Comparison of ENCODE assay signal across 15 cellular contexts in genomic region chr1:204478166-204478899, GRCh38. TPM values are rescaled to one million over a fixed set of nuclear protein-coding genes. Genes with fewer than 3 reads are reported as not detected.
DNase-seq lines count a peak whose midpoint lies in the region; ATAC-seq, FAIRE-seq and TF ChIP-seq lines count a peak whose summit lies in the region.
"Had no signal": no experiment of that assay in that cellular context is flagged by ENCODE, and none has a peak within 500 bp of the region (broad histone marks: within the 10 kb centered on the region; RNA-seq: fewer than 3 reads in every experiment).

No MANE protein-coding gene starts in this region.

- no peaks in the 10 kb centered on the region for H3F3A ChIP-seq in Loucy (ENCODE audit: low read depth)

- FAIRE-seq in small intestine (lab: Jason Lieb, UNC), result no peak

- no peaks in the 10 kb centered on the region for H3K9me3 Mint-ChIP-seq in central memory CD8-positive, alpha-beta T cell
- no peaks in the 10 kb centered on the region for H3K9me3 Mint-ChIP-seq in nephron progenitor cell
- H3K9me3 Mint-ChIP-seq: CD8-positive, alpha-beta T cell; type B pancreatic cell had no signal

- H4K20me1 ChIP-seq in Loucy (ENCODE audit: insufficient read depth, low read length, poor library complexity, severe bottlenecking), result peaks cover 25% of the 10 kb centered on the region

- H3K4me3 ChIP-seq in AG10803 (ENCODE audit: low read length) (no peak overlapping the region), Loucy (ENCODE audit: low read length, poor library complexity, severe bottlenecking) (no peak overlapping the region), small intestine (ENCODE audit: low read depth in 1 of 2, low read length in 2 of 2) (no peak overlapping the region)
- H3K4me3 ChIP-seq: HAP-1, SJSA1 had no signal

- peaks cover 5% of the 10 kb centered on the region for H3K36me3 Mint-ChIP-seq in central memory CD8-positive, alpha-beta T cell (ENCODE audit: insufficient read depth)
- H3K36me3 Mint-ChIP-seq in nephron progenitor cell (ENCODE audit: low read depth), result peaks cover 11% of the 10 kb centered on the region
- H3K36me3 Mint-ChIP-seq: CD8-positive, alpha-beta T cell had no signal

- H3K27ac ChIP-seq in small intestine (ENCODE audit: low read depth in 1 of 2, low read length in 1 of 2), result no peak overlapping the region
- H3K27ac ChIP-seq: KMS-11, SJSA1 had no signal

- peak overlapping the region; percentile 46 for H3K9ac ChIP-seq in Loucy (ENCODE audit: low read depth, low read length, poor library complexity, severe bottlenecking)
- H3K9ac ChIP-seq: KMS-11 had no signal

- no peak overlapping the region for H3K4me3 Mint-ChIP-seq in central memory CD8-positive, alpha-beta T cell
- no peak overlapping the region for H3K4me3 Mint-ChIP-seq in nephron progenitor cell
- H3K4me3 Mint-ChIP-seq: CD8-positive, alpha-beta T cell had no signal

- H3K79me2 ChIP-seq in Loucy (ENCODE audit: insufficient read depth, low read length), result peaks cover 95% of the 10 kb centered on the region

- DNase-seq in AG10803 (ENCODE audit: low read depth), result no peak
- DNase-seq in central memory CD8-positive, alpha-beta T cell (ENCODE audit: low spot score in 2 of 2), result no peak
- peak; percentile 35 for DNase-seq in nephron progenitor cell
- DNase-seq in EL, result no peak
- no peak for DNase-seq in small intestine
- DNase-seq in posterior cingulate gyrus, result no peak
- DNase-seq: activated CD4-positive, alpha-beta T cell treated with anti-CD3 and anti-CD28 coated beads for 4 hours; CD8-positive, alpha-beta T cell had no signal

- intact Hi-C loops in posterior cingulate gyrus (cut with DNase I), result no loop called here

- no peaks in the 10 kb centered on the region for H3K9me3 ChIP-seq in Loucy (ENCODE audit: insufficient read depth, low read depth, low read length)
- no peaks in the 10 kb centered on the region for H3K9me3 ChIP-seq in small intestine (ENCODE audit: control insufficient read depth, low read depth)
- H3K9me3 ChIP-seq: HAP-1, SJSA1 had no signal

- WGBS in small intestine, 3 donors, result 68 to 78% (median 74%) methylated on average over 7 of the region's 7 CpGs

- no peaks in the 10 kb centered on the region for H3K27me3 Mint-ChIP-seq in central memory CD8-positive, alpha-beta T cell
- peaks cover 9% of the 10 kb centered on the region for H3K27me3 Mint-ChIP-seq in nephron progenitor cell (ENCODE audit: low read depth, poor library complexity)
- H3K27me3 Mint-ChIP-seq: progenitor cell of endocrine pancreas, type B pancreatic cell had no signal

- ATAC-seq in central memory CD8-positive, alpha-beta T cell (replicated peaks; ENCODE audit: extremely low read depth, poor library complexity, severe bottlenecking), result no peak
- ATAC-seq in HG02852 (IDR thresholded peaks at IDR 0.05; ENCODE audit: unreplicated experiment), result no peak
- ATAC-seq: CD8-positive, alpha-beta T cell had no signal

- H3K4me2 ChIP-seq in Loucy (ENCODE audit: low read depth, low read length, poor library complexity, severe bottlenecking), result peak overlapping the region; percentile 18
- H3K4me2 ChIP-seq: KMS-11 had no signal

- TF ChIP-seq CTCF in AG10803 (conservative IDR thresholded peaks at IDR 0.05; ENCODE audit: low read length) (0 out of 2 replicates have a peak, but pooled peaks have one; percentile 16), Loucy (conservative IDR thresholded peaks at IDR 0.05; ENCODE audit: low read length) (peak; percentile 56), nephron progenitor cell (IDR thresholded peaks at IDR 0.05) (no peak)

- peak overlapping the region; percentile 83 for H3K27ac Mint-ChIP-seq in central memory CD8-positive, alpha-beta T cell (ENCODE audit: low read depth)
- H3K27ac Mint-ChIP-seq in nephron progenitor cell, result no peak overlapping the region
- H3K27ac Mint-ChIP-seq: CD8-positive, alpha-beta T cell; progenitor cell of endocrine pancreas; type B pancreatic cell had no signal

- H3K4me1 Mint-ChIP-seq in central memory CD8-positive, alpha-beta T cell, result peaks cover 81% of the 10 kb centered on the region
- H3K4me1 Mint-ChIP-seq in nephron progenitor cell, result peaks cover 83% of the 10 kb centered on the region

- H3K4me1 ChIP-seq in Loucy (ENCODE audit: insufficient read depth, low read length, poor library complexity, severe bottlenecking) (peaks cover 67% of the 10 kb centered on the region), small intestine (ENCODE audit: control insufficient read depth in 2 of 2, insufficient read depth in 1 of 2, low read depth in 1 of 2, low read length in 1 of 2) (peaks cover 22 to 36% of the 10 kb centered on the region in 2 donors)

- H2AFZ ChIP-seq in Loucy (ENCODE audit: low read length), result no peak overlapping the region

- H3K27me3 ChIP-seq in Loucy (ENCODE audit: insufficient read depth, low read length, poor library complexity, severe bottlenecking), result no peaks in the 10 kb centered on the region
- no peaks in the 10 kb centered on the region for H3K27me3 ChIP-seq in small intestine (ENCODE audit: control insufficient read depth in 2 of 2, insufficient read depth in 2 of 2, low read length in 2 of 2)

- H3K9me2 ChIP-seq in Loucy (replicated peaks; ENCODE audit: low read depth, low read length), result no peaks in the 10 kb centered on the region

- H3K36me3 ChIP-seq in Loucy (ENCODE audit: insufficient read depth, low read length) (no peaks in the 10 kb centered on the region), small intestine (ENCODE audit: control insufficient read depth in 2 of 2, insufficient read depth in 2 of 2, low read length in 2 of 2) (peaks cover 0 to 2% of the 10 kb centered on the region in 2 donors)
- H3K36me3 ChIP-seq: HAP-1, SJSA1 had no signal

RNA-seq across cellular contexts. Expression of gene PIK3C2B, which starts 16.3 kb away (rescaled TPM):
- 10 to 100 TPM in 2 of 3 donors, 1 to 10 TPM in 1; 8.1 to 23.7 (median 11.2) TPM for polyA plus RNA-seq in small intestine

RNA-seq across cellular contexts. Expression of gene MDM4, which starts 37.9 kb away (rescaled TPM):
- polyA plus RNA-seq in small intestine, result 1 to 10 TPM; 4.1 to 7.2 (median 6.0) TPM
